24 cellular contexts compared by ENCODE assay signal in genomic region chr10:16653223-16653622, GRCh38.
DNase-seq lines count a peak whose midpoint lies in the region; ATAC-seq and TF ChIP-seq lines count a peak whose summit lies in the region.
"Had no signal": no experiment of that assay in that cellular context is flagged by ENCODE, and none has a peak within 500 bp of the region (broad histone marks: within the 10 kb centered on the region; RNA-seq: fewer than 3 reads in every experiment).

No MANE protein-coding gene starts in this region.

- H3K27me3 ChIP-seq in mammary epithelial cell (ENCODE audit: insufficient read depth, low read length) (no peaks in the 10 kb centered on the region), breast epithelium (no peaks in the 10 kb centered on the region)
- H3K27me3 ChIP-seq: adrenal gland, heart right ventricle, tibial artery had no signal

- H3K9ac ChIP-seq in mammary epithelial cell (ENCODE audit: insufficient read depth, low read length): no peak overlapping the region
- H3K9ac ChIP-seq: SK-N-SH had no signal

- TF ChIP-seq CTCF in mammary epithelial cell (conservative IDR thresholded peaks at IDR 0.05 in 1 of 2, IDR thresholded peaks at IDR 0.05 in 1 of 2; ENCODE audit: extremely low read depth in 1 of 2, insufficient read depth in 1 of 2, low read depth in 1 of 2, low read length in 2 of 2): no peak
- TF ChIP-seq CTCF in breast epithelium (IDR thresholded peaks at IDR 0.05): no peak

- peaks cover 2% of the 10 kb centered on the region for H3K79me2 ChIP-seq in mammary epithelial cell (ENCODE audit: insufficient read depth, low read length)

- H3K4me1 ChIP-seq in mammary epithelial cell (ENCODE audit: insufficient read depth, low read length) (peaks cover 3% of the 10 kb centered on the region), breast epithelium (no peaks in the 10 kb centered on the region)
- H3K4me1 ChIP-seq: adrenal gland, psoas muscle, tibial artery had no signal

- no peak overlapping the region for H3K4me2 ChIP-seq in mammary epithelial cell (ENCODE audit: insufficient read depth, low read depth, low read length)
- H3K4me2 ChIP-seq: SK-N-SH had no signal

- intact Hi-C loops in mammary epithelial cell (cut with micrococcal nuclease) (no loop called here), breast epithelium (cut with DNase I; ENCODE audit: low total_unique reads) (no loop called here)

- in situ Hi-C loops in mammary epithelial cell (cut with MboI; ENCODE audit: low sequenced_read_pairs in 2 of 2): no loop called here

- no peak overlapping the region for H2AFZ ChIP-seq in mammary epithelial cell (ENCODE audit: low read depth, low read length)

- H4K20me1 ChIP-seq in mammary epithelial cell (ENCODE audit: insufficient read depth, low read length): no peaks in the 10 kb centered on the region

- H3K4me3 ChIP-seq in mammary epithelial cell (replicated peaks in 1 of 3; ENCODE audit: insufficient read depth in 1 of 3, low read depth in 2 of 3, low read length in 3 of 3): no peak overlapping the region
- no peak overlapping the region for H3K4me3 ChIP-seq in breast epithelium
- H3K4me3 ChIP-seq: adrenal gland, heart right ventricle, mucosa of descending colon, psoas muscle, tibial artery had no signal

- no peaks in the 10 kb centered on the region for H3K27me3 Mint-ChIP-seq in stimulated activated naive CD8-positive, alpha-beta T cell treated with anti-CD3 and anti-CD28 coated beads, Interleukin-15, amount 100 ng/mL, for 72 hours
- H3K27me3 Mint-ChIP-seq: activated CD8-positive, alpha-beta memory T cell treated with anti-CD3 and anti-CD28 coated beads, Interleukin-2, amount 10 ng/mL, durations not matched to agents 7 days and 5 days had no signal

- H3K9me3 Mint-ChIP-seq in stimulated activated naive CD8-positive, alpha-beta T cell treated with anti-CD3 and anti-CD28 coated beads, Interleukin-15, amount 100 ng/mL, for 72 hours: no peaks in the 10 kb centered on the region
- H3K9me3 Mint-ChIP-seq: activated T-helper 2 cell treated with anti-CD3 and anti-CD28 coated beads, Interferon-gamma antibody, Interleukin-2, Interleukin-4, amounts not matched to agents 10 μg/mL and 5 μg/mL and 100 μg/mL, durations not matched to agents 14 hours and 24 hours and 36 hours; WTC11 had no signal

- DNase-seq in mammary epithelial cell: peak; percentile 8
- no peak for DNase-seq in breast epithelium (ENCODE audit: low spot score in 2 of 2)
- no peak for DNase-seq in stimulated activated naive CD8-positive, alpha-beta T cell treated with anti-CD3 and anti-CD28 coated beads, Interleukin-15, amount 100 ng/mL, for 72 hours
- no peak for DNase-seq in DMS153 (lab: John Stamatoyannopoulos, UW)
- DNase-seq: activated CD8-positive, alpha-beta memory T cell treated with anti-CD3 and anti-CD28 coated beads, Interleukin-2, amount 10 ng/mL, durations not matched to agents 7 days and 5 days; adrenal gland; DMS 273 treated with DMSO at 0.1 percent for 48 hours; heart right ventricle; left ventricle myocardium superior; mucosa of descending colon; NCI-H1105; NCI-H2107; NCI-H510A; psoas muscle; SK-N-SH; stimulated activated CD4-positive, alpha-beta T cell treated with anti-CD3 and anti-CD28 coated beads, Interleukin-1b, Interleukin-23, amount 100 ng/mL, for 48 hours; stimulated activated naive CD4-positive, alpha-beta T cell; tibial artery had no signal

- no peak overlapping the region for H3K4me3 Mint-ChIP-seq in stimulated activated naive CD8-positive, alpha-beta T cell treated with anti-CD3 and anti-CD28 coated beads, Interleukin-15, amount 100 ng/mL, for 72 hours
- H3K4me3 Mint-ChIP-seq: activated CD8-positive, alpha-beta memory T cell treated with anti-CD3 and anti-CD28 coated beads, Interleukin-2, amount 10 ng/mL, durations not matched to agents 7 days and 5 days; WTC11 had no signal

- no peak overlapping the region for H3K27ac Mint-ChIP-seq in stimulated activated naive CD8-positive, alpha-beta T cell treated with anti-CD3 and anti-CD28 coated beads, Interleukin-15, amount 100 ng/mL, for 72 hours
- H3K27ac Mint-ChIP-seq: activated CD8-positive, alpha-beta memory T cell treated with anti-CD3 and anti-CD28 coated beads, Interleukin-2, amount 10 ng/mL, durations not matched to agents 7 days and 5 days; activated T-helper 2 cell treated with anti-CD3 and anti-CD28 coated beads, Interferon-gamma antibody, Interleukin-2, Interleukin-4, amounts not matched to agents 10 μg/mL and 5 μg/mL and 100 μg/mL, durations not matched to agents 14 hours and 24 hours and 36 hours; WTC11 had no signal

- CTCF ChIA-PET in mammary epithelial cell (lab: Charles Lee; ENCODE audit: low non-redundant PET): no interaction called here

- TF ChIP-seq POLR2A in breast epithelium (IDR thresholded peaks at IDR 0.05): no peak

- dilution Hi-C loops in mammary epithelial cell (cut with HindIII; ENCODE audit: low sequenced_read_pairs): no loop called here

- H3K4me1 Mint-ChIP-seq in stimulated activated naive CD8-positive, alpha-beta T cell treated with anti-CD3 and anti-CD28 coated beads, Interleukin-15, amount 100 ng/mL, for 72 hours: peaks cover 30% of the 10 kb centered on the region

- ATAC-seq in GM21423 (IDR thresholded peaks at IDR 0.05; ENCODE audit: unreplicated experiment): peak; percentile 72
- ATAC-seq in HG03432 (IDR thresholded peaks at IDR 0.05; ENCODE audit: unreplicated experiment): peak; percentile 75
- ATAC-seq in stimulated activated naive CD8-positive, alpha-beta T cell treated with anti-CD3 and anti-CD28 coated beads, Interleukin-15, amount 100 ng/mL, for 72 hours: peak; percentile 73
- ATAC-seq in HG03045 (IDR thresholded peaks at IDR 0.05; ENCODE audit: unreplicated experiment): no peak
- no peak for ATAC-seq in SK-N-SH treated with all-trans-retinoic acid at 6 μM for 48 hours
- ATAC-seq: activated CD8-positive, alpha-beta memory T cell treated with anti-CD3 and anti-CD28 coated beads, Interleukin-2, amount 10 ng/mL, durations not matched to agents 7 days and 5 days; heart right ventricle; left ventricle myocardium superior; mucosa of descending colon; psoas muscle; WTC11 had no signal

- no TSS peak for BruUV-seq in mammary epithelial cell (replicated peaks; lab: Mats Ljungman, UMichigan)

- WGBS in mammary epithelial cell (ENCODE audit: low coverage, missing lambda C conversion rate): 27% methylated on average over 4 of the region's 4 CpGs

- H3K27ac ChIP-seq in mammary epithelial cell (ENCODE audit: insufficient read depth, low read depth, low read length) (no peak overlapping the region), breast epithelium (no peak overlapping the region)
- H3K27ac ChIP-seq: adrenal gland, heart right ventricle, psoas muscle, tibial artery had no signal

- H3K36me3 ChIP-seq in mammary epithelial cell (ENCODE audit: insufficient read depth, low read length): no peaks in the 10 kb centered on the region
- H3K36me3 ChIP-seq in breast epithelium: no peaks in the 10 kb centered on the region
- H3K36me3 ChIP-seq: adrenal gland, heart right ventricle, tibial artery had no signal

- H3K9me3 ChIP-seq in mammary epithelial cell (replicated peaks; ENCODE audit: insufficient read depth, low read length): no peaks in the 10 kb centered on the region
- H3K9me3 ChIP-seq in breast epithelium: no peaks in the 10 kb centered on the region
- H3K9me3 ChIP-seq: adrenal gland, heart right ventricle, mucosa of descending colon, psoas muscle, SK-N-SH, tibial artery had no signal

TF ChIP-seq in SK-N-SH treated with all-trans-retinoic acid at 6 μM for 48 hours, 23 proteins besides CTCF, POLR2A, EP300 and RAD21:
- TF ChIP-seq TOX (CRISPR knock-in tag; IDR thresholded peaks at IDR 0.05; ENCODE audit: borderline replicate concordance) (no peak), ZFP30 (CRISPR knock-in tag; IDR thresholded peaks at IDR 0.05) (no peak), RARB (CRISPR knock-in tag; IDR thresholded peaks at IDR 0.05) (no peak), BACH2 (CRISPR knock-in tag; IDR thresholded peaks at IDR 0.05; ENCODE audit: borderline replicate concordance) (no peak), ZNF70 (CRISPR knock-in tag; IDR thresholded peaks at IDR 0.05) (no peak), ZC3H10 (CRISPR knock-in tag; IDR thresholded peaks at IDR 0.05) (no peak), ZNF565 (CRISPR knock-in tag; conservative IDR thresholded peaks at IDR 0.05; ENCODE audit: low read depth) (no peak), ZFP3 (CRISPR knock-in tag; IDR thresholded peaks at IDR 0.05) (no peak), ESRRG (CRISPR knock-in tag; IDR thresholded peaks at IDR 0.05) (no peak)
- TF ChIP-seq, protein P1, sequence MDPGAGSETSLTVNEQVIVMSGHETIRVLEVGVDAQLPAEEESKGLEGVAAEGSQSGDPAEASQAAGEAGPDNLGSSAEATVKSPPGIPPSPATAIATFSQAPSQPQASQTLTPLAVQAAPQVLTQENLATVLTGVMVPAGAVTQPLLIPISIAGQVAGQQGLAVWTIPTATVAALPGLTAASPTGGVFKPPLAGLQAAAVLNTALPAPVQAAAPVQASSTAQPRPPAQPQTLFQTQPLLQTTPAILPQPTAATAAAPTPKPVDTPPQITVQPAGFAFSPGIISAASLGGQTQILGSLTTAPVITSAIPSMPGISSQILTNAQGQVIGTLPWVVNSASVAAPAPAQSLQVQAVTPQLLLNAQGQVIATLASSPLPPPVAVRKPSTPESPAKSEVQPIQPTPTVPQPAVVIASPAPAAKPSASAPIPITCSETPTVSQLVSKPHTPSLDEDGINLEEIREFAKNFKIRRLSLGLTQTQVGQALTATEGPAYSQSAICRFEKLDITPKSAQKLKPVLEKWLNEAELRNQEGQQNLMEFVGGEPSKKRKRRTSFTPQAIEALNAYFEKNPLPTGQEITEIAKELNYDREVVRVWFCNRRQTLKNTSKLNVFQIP (CRISPR knock-in tag; IDR thresholded peaks at IDR 0.05; ENCODE audit: borderline replicate concordance, low read depth): no peak
- TF ChIP-seq, protein P2, sequence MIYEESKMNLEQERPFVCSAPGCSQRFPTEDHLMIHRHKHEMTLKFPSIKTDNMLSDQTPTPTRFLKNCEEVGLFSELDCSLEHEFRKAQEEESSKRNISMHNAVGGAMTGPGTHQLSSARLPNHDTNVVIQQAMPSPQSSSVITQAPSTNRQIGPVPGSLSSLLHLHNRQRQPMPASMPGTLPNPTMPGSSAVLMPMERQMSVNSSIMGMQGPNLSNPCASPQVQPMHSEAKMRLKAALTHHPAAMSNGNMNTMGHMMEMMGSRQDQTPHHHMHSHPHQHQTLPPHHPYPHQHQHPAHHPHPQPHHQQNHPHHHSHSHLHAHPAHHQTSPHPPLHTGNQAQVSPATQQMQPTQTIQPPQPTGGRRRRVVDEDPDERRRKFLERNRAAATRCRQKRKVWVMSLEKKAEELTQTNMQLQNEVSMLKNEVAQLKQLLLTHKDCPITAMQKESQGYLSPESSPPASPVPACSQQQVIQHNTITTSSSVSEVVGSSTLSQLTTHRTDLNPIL (CRISPR knock-in tag; IDR thresholded peaks at IDR 0.05; ENCODE audit: low read depth): no peak

Comparison
In these comparisons a context has a peak if more than half of its experiments do, and no peak if none do; other contexts are left out.
1. ATAC-seq: peak in GM21423 (single experiment), HG03432 (single experiment) and stimulated activated naive CD8-positive, alpha-beta T cell treated with anti-CD3 and anti-CD28 coated beads, Interleukin-15, amount 100 ng/mL, for 72 hours (single experiment); none in HG03045 (single experiment) and SK-N-SH treated with all-trans-retinoic acid at 6 μM for 48 hours (single experiment).